In the genomic region with DNA sequence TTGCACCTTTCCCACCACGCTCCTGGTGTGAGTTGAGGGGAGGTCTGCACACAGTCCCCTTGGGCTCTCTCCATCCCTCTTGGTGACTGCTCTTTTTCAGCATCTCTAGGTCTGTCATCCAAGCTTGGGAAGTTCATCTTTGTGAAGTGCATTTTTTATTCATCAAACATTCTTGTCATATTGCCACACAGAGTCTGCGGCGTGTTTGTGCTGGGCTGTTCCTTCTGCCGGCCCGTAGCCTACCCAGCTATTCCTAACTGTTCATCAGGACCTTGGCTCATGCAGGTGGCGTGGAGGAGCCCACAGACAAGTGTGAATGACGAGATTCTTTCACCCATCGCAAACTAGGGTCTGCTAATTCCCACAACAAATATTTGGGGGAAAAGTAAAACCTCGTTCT, we compare ENCODE assay signal across 16 cellular contexts.
A peak's percentile ranks its signal among the peaks of the same experiment; 100 is the strongest.
DNase-seq lines count a peak whose midpoint lies in the region; ATAC-seq, FAIRE-seq and TF ChIP-seq lines count a peak whose summit lies in the region.
"Had no signal": no experiment of that assay in that cellular context is flagged by ENCODE, and none has a peak within 500 bp of the region (broad histone marks: within the 10 kb centered on the region; RNA-seq: fewer than 3 reads in every experiment).

No MANE protein-coding gene starts in this region.

- in situ Hi-C loops in IMR-90 (cut with MboI; ENCODE audit: low sequenced_read_pairs) = no loop called here

- H2BK12ac ChIP-seq in H1 (ENCODE audit: low read depth, low read length) = no peak overlapping the region

- no CpG with 5 or more reads among the region's 9 CpGs for WGBS in IMR-90 (ENCODE audit: extremely low coverage in 2 of 2, insufficient read length in 1 of 2), 2 experiments
- 95% methylated on average over 9 of the region's 9 CpGs; no CpG with 5 or more reads in 1 of the 2 experiments for WGBS in H1 (ENCODE audit: extremely low coverage in 1 of 2, insufficient coverage in 1 of 2, insufficient read length in 1 of 2, insufficient replicate concordance in 2 of 2, low coverage in 1 of 2, low lambda C conversion rate in 2 of 2, missing lambda C conversion rate in 1 of 2), 2 experiments

- H2AK5ac ChIP-seq in IMR-90 (ENCODE audit: low read depth, low read length) (no peak overlapping the region), H1 (ENCODE audit: low read depth, low read length) (no peak overlapping the region)

- peaks cover 17% of the 10 kb centered on the region for H3K4me1 ChIP-seq in Caco-2
- H3K4me1 ChIP-seq in IMR-90 (ENCODE audit: control insufficient read depth, insufficient read depth, low read length) = peaks cover 5% of the 10 kb centered on the region; the same call in 1 of the 2 replicates
- H3K4me1 ChIP-seq in H1 (replicated peaks in 1 of 4; ENCODE audit: control insufficient read depth in 3 of 4, insufficient read depth in 4 of 4, low read length in 3 of 4) = no peaks in the 10 kb centered on the region

- H3K79me1 ChIP-seq in IMR-90 (ENCODE audit: low read depth in 1 of 2, low read length in 2 of 2) (peaks cover 0 to 1% of the 10 kb centered on the region in 2 experiments; a peak in 1 of 4 replicates), H1 (ENCODE audit: low read depth, low read length) (no peaks in the 10 kb centered on the region)

- H3K18ac ChIP-seq in IMR-90 (ENCODE audit: low read depth, low read length) = peak overlapping the region; percentile 55; the same call in 1 of the 2 replicates
- H3K18ac ChIP-seq in H1 (ENCODE audit: extremely low read depth, low read length) = no peak overlapping the region

- TF ChIP-seq EP300 in H1 (IDR thresholded peaks at IDR 0.05; ENCODE audit: borderline replicate concordance in 1 of 2, low read depth in 2 of 2, low read length in 2 of 2) = no peak

- no peak overlapping the region for H3K56ac ChIP-seq in IMR-90 (ENCODE audit: extremely low read depth, insufficient read depth, low read length)
- H3K56ac ChIP-seq in H1 (replicated peaks; ENCODE audit: insufficient read length, low read depth, low read length) = no peak overlapping the region

- POLR2A ChIA-PET in Caco-2 (lab: Charles Lee) = no interaction called here
- POLR2A ChIA-PET in IMR-90 (lab: Charles Lee; ENCODE audit: unreplicated experiment) = no interaction called here
- POLR2A ChIA-PET in H1 (lab: Charles Lee; ENCODE audit: partially characterized antibody) = no interaction called here

- no peaks in the 10 kb centered on the region for H3K36me3 ChIP-seq in Caco-2 (ENCODE audit: control insufficient read depth, insufficient read depth, low read length)
- no peaks in the 10 kb centered on the region for H3K36me3 ChIP-seq in IMR-90 (ENCODE audit: control insufficient read depth, insufficient read depth, low read length)
- no peaks in the 10 kb centered on the region for H3K36me3 ChIP-seq in H1 (ENCODE audit: control insufficient read depth in 2 of 4, insufficient read depth in 4 of 4, low read length in 3 of 4)

- H3K9me3 Mint-ChIP-seq in Caco-2 (ENCODE audit: unreplicated experiment) = no peaks in the 10 kb centered on the region
- peaks cover 0 to under 1% of the 10 kb centered on the region in 2 donors for H3K9me3 Mint-ChIP-seq in stimulated activated naive B cell treated with anti-CD40 and anti-IgM and Interleukin-4, amounts not matched to agents 10 μg/mL and 1 μg/mL and 100 μg/mL, for 72 hours
- H3K9me3 Mint-ChIP-seq: CD4-positive, CD25-positive, alpha-beta regulatory T cell; CD8-positive, alpha-beta memory T cell had no signal

- no peak overlapping the region for H2BK5ac ChIP-seq in IMR-90 (ENCODE audit: low read depth, low read length, poor library complexity, severe bottlenecking)
- H2BK5ac ChIP-seq in H1 (ENCODE audit: low read depth, low read length) = no peak overlapping the region

- H2BK20ac ChIP-seq in IMR-90 (ENCODE audit: low read depth, low read length) = peak overlapping the region; percentile 45; the same call in 1 of the 2 replicates
- no peak overlapping the region for H2BK20ac ChIP-seq in H1 (ENCODE audit: low read length)

- H3K4me3 Mint-ChIP-seq in Caco-2 (ENCODE audit: unreplicated experiment) = no peak overlapping the region
- peak overlapping the region; percentile 37 to 59 for H3K4me3 Mint-ChIP-seq in stimulated activated naive B cell treated with anti-CD40 and anti-IgM and Interleukin-4, amounts not matched to agents 10 μg/mL and 1 μg/mL and 100 μg/mL, for 72 hours
- H3K4me3 Mint-ChIP-seq: CD4-positive, CD25-positive, alpha-beta regulatory T cell; CD8-positive, alpha-beta memory T cell had no signal

- no peak for ATAC-seq in IMR-90 (ENCODE audit: low read depth)
- no peak for ATAC-seq in stimulated activated naive B cell treated with anti-CD40 and anti-IgM and Interleukin-4, amounts not matched to agents 10 μg/mL and 1 μg/mL and 100 μg/mL, for 72 hours (replicated peaks)

- dilution Hi-C loops in IMR-90 (cut with HindIII; ENCODE audit: low sequenced_read_pairs, unreplicated experiment) = no loop called here

- H3K27me3 Mint-ChIP-seq in Caco-2 (ENCODE audit: insufficient read depth, unreplicated experiment) = no peaks in the 10 kb centered on the region
- H3K27me3 Mint-ChIP-seq in stimulated activated naive B cell treated with anti-CD40 and anti-IgM and Interleukin-4, amounts not matched to agents 10 μg/mL and 1 μg/mL and 100 μg/mL, for 72 hours = no peaks in the 10 kb centered on the region
- H3K27me3 Mint-ChIP-seq: B cell; CD4-positive, CD25-positive, alpha-beta regulatory T cell; CD8-positive, alpha-beta memory T cell had no signal

- H3K23me2 ChIP-seq in H1 (ENCODE audit: low read depth, low read length) = no peaks in the 10 kb centered on the region

- peak overlapping the region; percentile 19; the same call in 1 of the 2 replicates for H3K4ac ChIP-seq in IMR-90 (ENCODE audit: low read depth, low read length)
- no peak overlapping the region for H3K4ac ChIP-seq in H1 (replicated peaks; ENCODE audit: insufficient read length, low read depth, low read length)

- H2BK120ac ChIP-seq in IMR-90 (ENCODE audit: low read depth, low read length) (peak overlapping the region; percentile 28; the same call in 1 of the 2 replicates), H1 (replicated peaks; ENCODE audit: low read depth, low read length) (no peak overlapping the region)

- H3K36me3 Mint-ChIP-seq in Caco-2 (ENCODE audit: insufficient read depth, unreplicated experiment) = peaks cover 43% of the 10 kb centered on the region
- peaks cover 11 to 14% of the 10 kb centered on the region in 2 donors for H3K36me3 Mint-ChIP-seq in stimulated activated naive B cell treated with anti-CD40 and anti-IgM and Interleukin-4, amounts not matched to agents 10 μg/mL and 1 μg/mL and 100 μg/mL, for 72 hours
- H3K36me3 Mint-ChIP-seq: CD8-positive, alpha-beta memory T cell had no signal

- H3K23ac ChIP-seq in IMR-90 (ENCODE audit: low read depth, low read length) = no peak overlapping the region
- H3K23ac ChIP-seq in H1 (ENCODE audit: insufficient read length) = no peak overlapping the region

- TF ChIP-seq RAD21 in IMR-90 (IDR thresholded peaks at IDR 0.05; ENCODE audit: low read length) = no peak
- no peak for TF ChIP-seq RAD21 in H1 (IDR thresholded peaks at IDR 0.05 in 1 of 2, conservative IDR thresholded peaks at IDR 0.05 in 1 of 2; ENCODE audit: low read depth in 2 of 2, low read length in 2 of 2)

- H4K5ac ChIP-seq in IMR-90 (ENCODE audit: low read depth, low read length) (peak overlapping the region; percentile 87), H1 (ENCODE audit: insufficient read length, low read depth, low read length) (no peak overlapping the region)

- TF ChIP-seq CTCF in Caco-2 (IDR thresholded peaks at IDR 0.05; ENCODE audit: insufficient read depth in 1 of 2, low read depth in 1 of 2, low read length in 1 of 2, severe bottlenecking in 1 of 2, unreplicated experiment in 1 of 2) = no peak
- TF ChIP-seq CTCF in IMR-90 (conservative IDR thresholded peaks at IDR 0.05; ENCODE audit: low read depth, low read length) = no peak
- TF ChIP-seq CTCF in H1 (IDR thresholded peaks at IDR 0.05; ENCODE audit: control extremely low read depth in 1 of 3, insufficient read depth in 1 of 3, low read depth in 1 of 3, low read length in 3 of 3) = no peak

- peaks cover 19% of the 10 kb centered on the region for H3K4me1 Mint-ChIP-seq in Caco-2 (ENCODE audit: low read depth, unreplicated experiment)
- H3K4me1 Mint-ChIP-seq in stimulated activated naive B cell treated with anti-CD40 and anti-IgM and Interleukin-4, amounts not matched to agents 10 μg/mL and 1 μg/mL and 100 μg/mL, for 72 hours = peaks cover 37 to 71% of the 10 kb centered on the region in 2 donors

- DNase-seq in Caco-2 = no peak
- DNase-seq in IMR-90 = no peak
- no peak for DNase-seq in H1 (ENCODE audit: low read depth in 1 of 2, low spot score in 2 of 2)
- no peak for DNase-seq in stimulated activated naive B cell treated with anti-CD40 and anti-IgM and Interleukin-4, amounts not matched to agents 10 μg/mL and 1 μg/mL and 100 μg/mL, for 72 hours
- DNase-seq in amniotic stem cell (lab: John Stamatoyannopoulos, UW) = no peak
- DNase-seq in NCI-H1436 (lab: John Stamatoyannopoulos, UW) = no peak
- no peak for DNase-seq in GM19239 (ENCODE audit: insufficient read length, low spot score)
- DNase-seq: C1 segment of cervical spinal cord; CD4-positive, CD25-positive, alpha-beta regulatory T cell; CD8-positive, alpha-beta memory T cell; COR-L47; GF-D8; HCEC 1CT had no signal

- 0 out of 2 replicates have a peak, but pooled peaks cover 3% of the 10 kb centered on the region for H3K9me1 ChIP-seq in IMR-90 (ENCODE audit: insufficient read depth, low read length)

- H3K4me3 ChIP-seq in Caco-2 (ENCODE audit: low read depth, low read length) (no peak overlapping the region), IMR-90 (ENCODE audit: insufficient read depth, low read depth, low read length) (no peak overlapping the region), H1 (ENCODE audit: extremely low read depth in 1 of 4, insufficient read depth in 2 of 4, low read depth in 3 of 4, low read length in 4 of 4) (no peak overlapping the region)

- H3K9me3 ChIP-seq in Caco-2 = no peaks in the 10 kb centered on the region
- no peaks in the 10 kb centered on the region for H3K9me3 ChIP-seq in IMR-90 (ENCODE audit: control insufficient read depth, insufficient read depth, low read length)
- no peaks in the 10 kb centered on the region for H3K9me3 ChIP-seq in H1 (ENCODE audit: insufficient read depth in 2 of 2, low read depth in 1 of 2, low read length in 1 of 2)

- TF ChIP-seq POLR2A in IMR-90 (IDR thresholded peaks at IDR 0.05; ENCODE audit: low read depth, low read length) (no peak), H1 (IDR thresholded peaks at IDR 0.05; ENCODE audit: control extremely low read depth in 1 of 2, low read depth in 2 of 2, low read length in 2 of 2) (no peak)

- no peak for FAIRE-seq in H1 (lab: Jason Lieb, UNC)
- no peak for FAIRE-seq in GM19239 (lab: Jason Lieb, UNC)
- FAIRE-seq: D721Med had no signal

- BruUV-seq in Caco-2 (replicated peaks; lab: Mats Ljungman, UMichigan) = no TSS peak
- BruUV-seq in IMR-90 (replicated peaks; lab: Mats Ljungman, UMichigan) = no TSS peak

- peak overlapping the region; percentile 8 for H3K27ac Mint-ChIP-seq in Caco-2 (ENCODE audit: unreplicated experiment)
- H3K27ac Mint-ChIP-seq in stimulated activated naive B cell treated with anti-CD40 and anti-IgM and Interleukin-4, amounts not matched to agents 10 μg/mL and 1 μg/mL and 100 μg/mL, for 72 hours = peak overlapping the region; percentile 90

- H2BK15ac ChIP-seq in IMR-90 (ENCODE audit: low read depth, low read length) = no peak overlapping the region
- H2BK15ac ChIP-seq in H1 (ENCODE audit: low read length) = no peak overlapping the region

- peak overlapping the region; percentile 31; the same call in 1 of the 2 replicates for H3K27ac ChIP-seq in IMR-90 (ENCODE audit: insufficient read depth, low read length)
- H3K27ac ChIP-seq in H1 (ENCODE audit: low read depth, low read length) = no peak overlapping the region
- H3K27ac ChIP-seq: KMS-11 had no signal

- CTCF ChIA-PET in Caco-2 (lab: Charles Lee) (interaction anchor here (0.6 kb wide), 1 partner anchor 115 kb away, joined by 6 read pairs; no protein-coding TSS in a partner anchor), IMR-90 (lab: Yijun Ruan, JAX) (interaction anchor here (2.0 kb wide), 1 partner anchor 141 kb away, joined by 7 read pairs; no protein-coding TSS in a partner anchor), H1 (lab: Charles Lee; ENCODE audit: partially characterized antibody) (interaction anchor here (0.8 to 1.7 kb wide), 3 partner anchors 9 to 207 kb away, joined by 3 to 4 read pairs (median 3); no protein-coding TSS in a partner anchor)

- no peaks in the 10 kb centered on the region for H3K27me3 ChIP-seq in Caco-2 (replicated peaks; ENCODE audit: control insufficient read depth, insufficient read depth, low read length)
- no peaks in the 10 kb centered on the region for H3K27me3 ChIP-seq in IMR-90 (ENCODE audit: control insufficient read depth, insufficient read depth, low read length)
- H3K27me3 ChIP-seq in H1 (replicated peaks in 1 of 4; ENCODE audit: control insufficient read depth in 3 of 4, extremely low read depth in 1 of 4, insufficient read depth in 3 of 4, low read length in 3 of 4) = no peaks in the 10 kb centered on the region

- peak overlapping the region in 1 of 2 experiments; percentile 34; a peak in 2 of 4 replicates for H4K8ac ChIP-seq in IMR-90 (ENCODE audit: low read depth in 2 of 2, low read length in 2 of 2)
- H4K8ac ChIP-seq in H1 (ENCODE audit: extremely low read depth, insufficient read depth, low read length) = peak overlapping the region; percentile 59; the same call in 1 of the 2 replicates

- H3K79me2 ChIP-seq in H1 (ENCODE audit: control insufficient read depth in 1 of 2, insufficient read depth in 2 of 2, low read length in 2 of 2) = no peaks in the 10 kb centered on the region

- H3K9ac ChIP-seq in IMR-90 (ENCODE audit: low read depth, low read length) (no peak overlapping the region), H1 (replicated peaks in 1 of 4; ENCODE audit: extremely low read depth in 1 of 4, low read depth in 3 of 4, low read length in 3 of 4) (no peak overlapping the region)
- H3K9ac ChIP-seq: KMS-11 had no signal

- H3K4me2 ChIP-seq in IMR-90 (ENCODE audit: low read depth, low read length) = no peak overlapping the region
- no peak overlapping the region for H3K4me2 ChIP-seq in H1 (ENCODE audit: insufficient read depth in 1 of 2, low read depth in 2 of 2, low read length in 2 of 2)
- H3K4me2 ChIP-seq: KMS-11 had no signal

- H4K91ac ChIP-seq in IMR-90 (ENCODE audit: insufficient read depth, low read depth, low read length) (peak overlapping the region; percentile 8; the same call in 1 of the 2 replicates), H1 (replicated peaks; ENCODE audit: insufficient read length, low read length) (no peak overlapping the region)

- no peaks in the 10 kb centered on the region for H4K20me1 ChIP-seq in IMR-90 (ENCODE audit: insufficient read depth, low read length)
- H4K20me1 ChIP-seq in H1 (replicated peaks in 1 of 2; ENCODE audit: control insufficient read depth in 1 of 2, insufficient read depth in 2 of 2, low read length in 2 of 2) = no peaks in the 10 kb centered on the region

- no peak overlapping the region for H3K14ac ChIP-seq in IMR-90 (replicated peaks; ENCODE audit: low read depth, low read length)
- no peak overlapping the region for H3K14ac ChIP-seq in H1 (ENCODE audit: insufficient read length)

- H2AK9ac ChIP-seq in IMR-90 (replicated peaks; ENCODE audit: low read depth, low read length, poor library complexity) = no peak overlapping the region

- H2AFZ ChIP-seq in IMR-90 (replicated peaks; ENCODE audit: low read length, poor library complexity) (no peak overlapping the region), H1 (ENCODE audit: low read length) (peak overlapping the region; percentile 31; the same call in 1 of the 2 replicates)

- intact Hi-C loops in Caco-2 (cut with micrococcal nuclease; ENCODE audit: unreplicated experiment) = no loop called here
- intact Hi-C loops in IMR-90 (cut with micrococcal nuclease) = no loop called here
